25 cellular contexts compared by ENCODE assay signal in the genomic region with DNA sequence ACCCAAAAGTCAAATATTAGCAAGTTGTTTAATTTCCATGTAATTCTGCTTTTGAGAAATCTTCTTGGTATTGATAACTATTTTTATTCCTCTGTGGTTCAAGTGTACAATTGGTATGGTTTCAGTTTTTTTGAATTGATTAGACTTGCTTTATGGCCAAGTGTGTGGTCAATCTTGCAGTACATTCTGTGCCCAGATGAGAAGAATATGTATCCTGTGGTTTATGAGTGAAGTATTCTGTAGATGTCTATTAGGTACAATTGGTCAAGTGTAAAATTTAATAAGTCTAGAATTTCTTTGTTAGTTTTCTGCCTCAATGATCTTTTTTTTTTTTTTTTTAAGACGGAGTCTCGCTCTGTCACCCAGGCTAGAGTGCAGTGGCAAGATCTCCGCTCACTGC. TPM values are rescaled to one million over a fixed set of nuclear protein-coding genes. Genes with fewer than 3 reads are reported as not detected.
"Had no signal": no experiment of that assay in that cellular context is flagged by ENCODE, and none has a peak within 500 bp of the region (broad histone marks: within the 10 kb centered on the region; RNA-seq: fewer than 3 reads in every experiment).

No MANE protein-coding gene starts in this region.

- ATAC-seq: activated CD8-positive, alpha-beta T cell treated with anti-CD3 and anti-CD28 coated beads, Interleukin-2, amount 10 ng/mL, durations not matched to agents 7 days and 5 days; WTC11 had no signal

- FAIRE-seq: astrocyte had no signal

- H3K4me1 Mint-ChIP-seq: brain; central memory CD8-positive, alpha-beta T cell; WTC11 had no signal

- H3K27ac Mint-ChIP-seq: activated CD8-positive, alpha-beta T cell treated with anti-CD3 and anti-CD28 coated beads, Interleukin-2, amount 10 ng/mL, durations not matched to agents 7 days and 5 days; activated naive CD4-positive, alpha-beta T cell treated with anti-CD3 and anti-CD28 coated beads for 36 hours; activated naive CD8-positive, alpha-beta T cell; brain; T-helper 1 cell treated with Interleukin-12 subunit alpha and Interleukin-12 subunit beta and Interleukin-4 antibody, amounts not matched to agents 30 μg/mL and 1 μg/mL, for 36 hours; WTC11 had no signal

- H3K36me3 Mint-ChIP-seq: brain, WTC11 had no signal

- H3K9me3 Mint-ChIP-seq: central memory CD8-positive, alpha-beta T cell had no signal

- DNase-seq: activated CD4-positive, alpha-beta T cell treated with anti-CD3 and anti-CD28 coated beads for 48 hours; activated CD4-positive, alpha-beta T cell treated with anti-CD3 and anti-CD28 coated beads, Interleukin-2, amount 50 U/mL, for 4 hours; activated CD4-positive, CD25-positive, alpha-beta regulatory T cell treated with anti-CD3 and anti-CD28 coated beads, Interleukin-2, amount 50 U/mL, for 72 hours; activated CD8-positive, alpha-beta memory T cell treated with anti-CD3 and anti-CD28 coated beads, Interleukin-2, amount 50 U/mL, for 48 hours; activated CD8-positive, alpha-beta T cell treated with anti-CD3 and anti-CD28 coated beads, Interleukin-2, amount 10 ng/mL, durations not matched to agents 7 days and 5 days; activated gamma-delta T cell; activated naive CD4-positive, alpha-beta T cell treated with anti-CD3 and anti-CD28 coated beads for 36 hours; activated T-cell treated with anti-CD3 and anti-CD28 coated beads, Interleukin-2, amount 50 U/mL, for 1 hour; amygdala; cortex of kidney; NCI-H1048; NCI-H146; NCI-H187 treated with DMSO at 0.1 percent for 48 hours; NCI-H2081 treated with DMSO at 0.1 percent for 48 hours; NCI-H446; NCI-H524; Peyer's patch; SHP77 treated with DMSO at 0.1 percent for 48 hours had no signal

- H3K4me3 Mint-ChIP-seq: activated CD8-positive, alpha-beta T cell treated with anti-CD3 and anti-CD28 coated beads, Interleukin-2, amount 10 ng/mL, durations not matched to agents 7 days and 5 days; activated naive CD4-positive, alpha-beta T cell treated with anti-CD3 and anti-CD28 coated beads for 36 hours; activated naive CD8-positive, alpha-beta T cell; brain; central memory CD8-positive, alpha-beta T cell; T-helper 1 cell treated with Interleukin-12 subunit alpha and Interleukin-12 subunit beta and Interleukin-4 antibody, amounts not matched to agents 30 μg/mL and 1 μg/mL, for 36 hours; WTC11 had no signal

RNA-seq across cellular contexts. Expression of a gene that starts 36.6 kb away (rescaled TPM):
- total RNA-seq: activated CD8-positive, alpha-beta T cell treated with anti-CD3 and anti-CD28 coated beads, Interleukin-2, amount 10 ng/mL, durations not matched to agents 7 days and 5 days; activated naive CD4-positive, alpha-beta T cell treated with anti-CD3 and anti-CD28 coated beads for 36 hours; astrocyte; Peyer's patch; SK-MEL-5; WTC11 had no signal
